Comparison of ENCODE assay signal across 1 cellular context in genomic region chr6:5580736-5581568, GRCh38.
TF ChIP-seq lines count a peak whose summit lies in the region.

No MANE protein-coding gene starts in this region.

TF ChIP-seq in WTC11, 78 proteins besides CTCF, POLR2A, EP300 and RAD21 (continued from another document):
- TF ChIP-seq ZBTB43 (CRISPR knock-in tag; IDR thresholded peaks at IDR 0.05) (no peak), KAT7 (CRISPR knock-in tag; IDR thresholded peaks at IDR 0.05; ENCODE audit: borderline replicate concordance) (no peak), ARID4B (CRISPR knock-in tag; IDR thresholded peaks at IDR 0.05; ENCODE audit: borderline replicate concordance) (no peak), ESRRA (CRISPR knock-in tag; IDR thresholded peaks at IDR 0.05; ENCODE audit: borderline replicate concordance) (no peak), CBFB (CRISPR knock-in tag; IDR thresholded peaks at IDR 0.05; ENCODE audit: low read depth) (no peak), NR3C1 (CRISPR knock-in tag; conservative IDR thresholded peaks at IDR 0.05; ENCODE audit: low read depth) (no peak), E2F1 (CRISPR knock-in tag; IDR thresholded peaks at IDR 0.05) (no peak), AR (CRISPR knock-in tag; IDR thresholded peaks at IDR 0.05) (no peak), GTF2I (CRISPR knock-in tag; conservative IDR thresholded peaks at IDR 0.05) (no peak), ELF4 (CRISPR knock-in tag; IDR thresholded peaks at IDR 0.05; ENCODE audit: low read depth) (no peak)
TF ChIP-seq in WTC11: peak in this region for 0.
